1 cellular context compared by ENCODE assay signal in the genomic region with DNA sequence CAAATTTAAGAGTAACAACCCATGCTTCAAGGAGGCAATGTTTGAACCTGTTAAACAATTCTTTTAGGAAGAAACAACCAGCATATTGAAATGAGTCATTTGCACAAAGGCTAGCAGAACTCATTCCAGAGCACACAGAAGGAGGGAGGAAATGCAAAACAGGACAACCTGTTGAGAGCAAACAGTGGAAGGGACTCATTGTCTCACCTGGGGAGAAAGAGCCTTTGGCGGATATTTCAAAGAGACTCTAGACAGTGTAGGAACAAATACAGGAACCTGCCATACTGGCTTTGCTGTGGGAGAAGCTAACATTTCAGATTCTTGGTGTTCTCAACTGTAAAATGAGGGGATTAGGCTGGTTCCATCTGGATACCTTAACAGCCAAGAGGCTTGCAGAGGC.
TF ChIP-seq lines count a peak whose summit lies in the region.

No MANE protein-coding gene starts in this region.

TF ChIP-seq in H1, 55 proteins besides CTCF, POLR2A, EP300 and RAD21 (continued from another document):
- TF ChIP-seq, protein P1, sequence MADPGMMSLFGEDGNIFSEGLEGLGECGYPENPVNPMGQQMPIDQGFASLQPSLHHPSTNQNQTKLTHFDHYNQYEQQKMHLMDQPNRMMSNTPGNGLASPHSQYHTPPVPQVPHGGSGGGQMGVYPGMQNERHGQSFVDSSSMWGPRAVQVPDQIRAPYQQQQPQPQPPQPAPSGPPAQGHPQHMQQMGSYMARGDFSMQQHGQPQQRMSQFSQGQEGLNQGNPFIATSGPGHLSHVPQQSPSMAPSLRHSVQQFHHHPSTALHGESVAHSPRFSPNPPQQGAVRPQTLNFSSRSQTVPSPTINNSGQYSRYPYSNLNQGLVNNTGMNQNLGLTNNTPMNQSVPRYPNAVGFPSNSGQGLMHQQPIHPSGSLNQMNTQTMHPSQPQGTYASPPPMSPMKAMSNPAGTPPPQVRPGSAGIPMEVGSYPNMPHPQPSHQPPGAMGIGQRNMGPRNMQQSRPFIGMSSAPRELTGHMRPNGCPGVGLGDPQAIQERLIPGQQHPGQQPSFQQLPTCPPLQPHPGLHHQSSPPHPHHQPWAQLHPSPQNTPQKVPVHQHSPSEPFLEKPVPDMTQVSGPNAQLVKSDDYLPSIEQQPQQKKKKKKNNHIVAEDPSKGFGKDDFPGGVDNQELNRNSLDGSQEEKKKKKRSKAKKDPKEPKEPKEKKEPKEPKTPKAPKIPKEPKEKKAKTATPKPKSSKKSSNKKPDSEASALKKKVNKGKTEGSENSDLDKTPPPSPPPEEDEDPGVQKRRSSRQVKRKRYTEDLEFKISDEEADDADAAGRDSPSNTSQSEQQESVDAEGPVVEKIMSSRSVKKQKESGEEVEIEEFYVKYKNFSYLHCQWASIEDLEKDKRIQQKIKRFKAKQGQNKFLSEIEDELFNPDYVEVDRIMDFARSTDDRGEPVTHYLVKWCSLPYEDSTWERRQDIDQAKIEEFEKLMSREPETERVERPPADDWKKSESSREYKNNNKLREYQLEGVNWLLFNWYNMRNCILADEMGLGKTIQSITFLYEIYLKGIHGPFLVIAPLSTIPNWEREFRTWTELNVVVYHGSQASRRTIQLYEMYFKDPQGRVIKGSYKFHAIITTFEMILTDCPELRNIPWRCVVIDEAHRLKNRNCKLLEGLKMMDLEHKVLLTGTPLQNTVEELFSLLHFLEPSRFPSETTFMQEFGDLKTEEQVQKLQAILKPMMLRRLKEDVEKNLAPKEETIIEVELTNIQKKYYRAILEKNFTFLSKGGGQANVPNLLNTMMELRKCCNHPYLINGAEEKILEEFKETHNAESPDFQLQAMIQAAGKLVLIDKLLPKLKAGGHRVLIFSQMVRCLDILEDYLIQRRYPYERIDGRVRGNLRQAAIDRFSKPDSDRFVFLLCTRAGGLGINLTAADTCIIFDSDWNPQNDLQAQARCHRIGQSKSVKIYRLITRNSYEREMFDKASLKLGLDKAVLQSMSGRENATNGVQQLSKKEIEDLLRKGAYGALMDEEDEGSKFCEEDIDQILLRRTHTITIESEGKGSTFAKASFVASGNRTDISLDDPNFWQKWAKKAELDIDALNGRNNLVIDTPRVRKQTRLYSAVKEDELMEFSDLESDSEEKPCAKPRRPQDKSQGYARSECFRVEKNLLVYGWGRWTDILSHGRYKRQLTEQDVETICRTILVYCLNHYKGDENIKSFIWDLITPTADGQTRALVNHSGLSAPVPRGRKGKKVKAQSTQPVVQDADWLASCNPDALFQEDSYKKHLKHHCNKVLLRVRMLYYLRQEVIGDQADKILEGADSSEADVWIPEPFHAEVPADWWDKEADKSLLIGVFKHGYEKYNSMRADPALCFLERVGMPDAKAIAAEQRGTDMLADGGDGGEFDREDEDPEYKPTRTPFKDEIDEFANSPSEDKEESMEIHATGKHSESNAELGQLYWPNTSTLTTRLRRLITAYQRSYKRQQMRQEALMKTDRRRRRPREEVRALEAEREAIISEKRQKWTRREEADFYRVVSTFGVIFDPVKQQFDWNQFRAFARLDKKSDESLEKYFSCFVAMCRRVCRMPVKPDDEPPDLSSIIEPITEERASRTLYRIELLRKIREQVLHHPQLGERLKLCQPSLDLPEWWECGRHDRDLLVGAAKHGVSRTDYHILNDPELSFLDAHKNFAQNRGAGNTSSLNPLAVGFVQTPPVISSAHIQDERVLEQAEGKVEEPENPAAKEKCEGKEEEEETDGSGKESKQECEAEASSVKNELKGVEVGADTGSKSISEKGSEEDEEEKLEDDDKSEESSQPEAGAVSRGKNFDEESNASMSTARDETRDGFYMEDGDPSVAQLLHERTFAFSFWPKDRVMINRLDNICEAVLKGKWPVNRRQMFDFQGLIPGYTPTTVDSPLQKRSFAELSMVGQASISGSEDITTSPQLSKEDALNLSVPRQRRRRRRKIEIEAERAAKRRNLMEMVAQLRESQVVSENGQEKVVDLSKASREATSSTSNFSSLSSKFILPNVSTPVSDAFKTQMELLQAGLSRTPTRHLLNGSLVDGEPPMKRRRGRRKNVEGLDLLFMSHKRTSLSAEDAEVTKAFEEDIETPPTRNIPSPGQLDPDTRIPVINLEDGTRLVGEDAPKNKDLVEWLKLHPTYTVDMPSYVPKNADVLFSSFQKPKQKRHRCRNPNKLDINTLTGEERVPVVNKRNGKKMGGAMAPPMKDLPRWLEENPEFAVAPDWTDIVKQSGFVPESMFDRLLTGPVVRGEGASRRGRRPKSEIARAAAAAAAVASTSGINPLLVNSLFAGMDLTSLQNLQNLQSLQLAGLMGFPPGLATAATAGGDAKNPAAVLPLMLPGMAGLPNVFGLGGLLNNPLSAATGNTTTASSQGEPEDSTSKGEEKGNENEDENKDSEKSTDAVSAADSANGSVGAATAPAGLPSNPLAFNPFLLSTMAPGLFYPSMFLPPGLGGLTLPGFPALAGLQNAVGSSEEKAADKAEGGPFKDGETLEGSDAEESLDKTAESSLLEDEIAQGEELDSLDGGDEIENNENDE (IDR thresholded peaks at IDR 0.05; ENCODE audit: insufficient replicate concordance, low read length) = peak; percentile 58
- peak; percentile 10; the same call in 1 of the 2 replicates for TF ChIP-seq TEAD4 (IDR thresholded peaks at IDR 0.05; ENCODE audit: low read depth, low read length)
- TF ChIP-seq JUND (IDR thresholded peaks at IDR 0.05; ENCODE audit: low read length) = peak; percentile 32; the same call in 1 of the 2 replicates
- no peak for TF ChIP-seq TBP (IDR thresholded peaks at IDR 0.05; ENCODE audit: low read depth, low read length)
- TF ChIP-seq HDAC2 (IDR thresholded peaks at IDR 0.05; ENCODE audit: borderline replicate concordance in 1 of 2, low read depth in 2 of 2, low read length in 2 of 2) = 0 out of 4 replicates have a peak, but pooled peaks of 1 of the 2 experiments have one; percentile 54
TF ChIP-seq in H1: peak in this region for 6.
